Comparison of ENCODE assay signal across 8 cellular contexts in the genomic region with DNA sequence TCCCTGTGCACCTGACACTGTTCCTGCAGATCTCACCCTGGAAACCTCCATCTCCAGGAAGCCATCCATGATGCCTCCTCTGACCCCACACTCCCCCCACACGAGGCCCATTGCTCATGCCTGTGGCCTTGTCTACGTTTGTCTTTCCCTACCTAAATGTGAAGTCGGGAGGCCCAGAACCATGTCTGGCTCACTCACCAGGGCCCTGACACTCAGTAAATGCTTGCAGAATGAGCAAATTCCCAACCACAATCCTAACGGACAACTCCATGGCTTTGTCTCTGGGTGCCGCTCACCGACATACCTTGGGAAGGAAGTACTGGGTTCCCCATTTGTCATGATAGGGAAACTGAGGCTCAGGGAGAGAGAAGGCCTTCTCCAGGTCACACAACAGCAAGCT. TPM values are rescaled to one million over a fixed set of nuclear protein-coding genes. Genes with fewer than 3 reads are reported as not detected.
DNase-seq lines count a peak whose midpoint lies in the region; ATAC-seq, FAIRE-seq and TF ChIP-seq lines count a peak whose summit lies in the region.

No MANE protein-coding gene starts in this region.

- H3K36me3 ChIP-seq in left lung (peaks cover 0 to 55% of the 10 kb centered on the region in 2 donors), suprapubic skin (peaks cover 29% of the 10 kb centered on the region), small intestine (ENCODE audit: control insufficient read depth in 2 of 2, insufficient read depth in 2 of 2, low read length in 2 of 2) (peaks cover 4% of the 10 kb centered on the region in 2 donors), mesendoderm (ENCODE audit: control insufficient read depth, insufficient read depth, low read length) (peaks cover 6% of the 10 kb centered on the region)

- no peak for TF ChIP-seq EP300 in suprapubic skin (IDR thresholded peaks at IDR 0.05)

- H3K27me3 ChIP-seq in left lung (no peaks in the 10 kb centered on the region), suprapubic skin (no peaks in the 10 kb centered on the region), small intestine (ENCODE audit: control insufficient read depth in 2 of 2, insufficient read depth in 2 of 2, low read length in 2 of 2) (no peaks in the 10 kb centered on the region), mesendoderm (ENCODE audit: insufficient read depth, low read length, poor library complexity) (no peaks in the 10 kb centered on the region)

- no peak overlapping the region for H4K8ac ChIP-seq in mesendoderm (ENCODE audit: low read depth, low read length)

- H2BK5ac ChIP-seq in mesendoderm (ENCODE audit: low read length) = no peak overlapping the region

- H3K4me1 ChIP-seq in left lung (peaks cover 20 to 100% of the 10 kb centered on the region in 2 donors), suprapubic skin (peaks cover 97% of the 10 kb centered on the region), small intestine (ENCODE audit: control insufficient read depth in 2 of 2, insufficient read depth in 1 of 2, low read depth in 1 of 2, low read length in 1 of 2) (peaks cover 0 to 6% of the 10 kb centered on the region in 2 donors), mesendoderm (ENCODE audit: control insufficient read depth, low read depth, low read length) (peaks cover 11% of the 10 kb centered on the region)

- TF ChIP-seq CTCF in left lung (IDR thresholded peaks at IDR 0.05) (no peak), suprapubic skin (IDR thresholded peaks at IDR 0.05) (no peak)

- H3K9me3 ChIP-seq in left lung (no peaks in the 10 kb centered on the region), suprapubic skin (no peaks in the 10 kb centered on the region), small intestine (ENCODE audit: control insufficient read depth, low read depth) (no peaks in the 10 kb centered on the region)

- no peak overlapping the region for H3K9ac ChIP-seq in mesendoderm (ENCODE audit: low read length)

- H3K18ac ChIP-seq in mesendoderm (ENCODE audit: low read length) = no peak overlapping the region

- peak overlapping the region; percentile 72 for H3K4me3 Mint-ChIP-seq in activated CD4-positive, alpha-beta T cell treated with anti-CD3 and anti-CD28 coated beads, Interleukin-2, amount 10 ng/mL, durations not matched to agents 7 days and 5 days
- peak overlapping the region; percentile 75 for H3K4me3 Mint-ChIP-seq in activated T-helper 2 cell treated with anti-CD3 and anti-CD28 coated beads, Interferon-gamma antibody, Interleukin-2, Interleukin-4, amounts not matched to agents 10 μg/mL and 5 μg/mL and 100 μg/mL, durations not matched to agents 14 hours and 24 hours and 36 hours (ENCODE audit: low read depth)

- peak overlapping the region; percentile 72 to 89 for H3K27ac ChIP-seq in left lung
- peak overlapping the region; percentile 82 for H3K27ac ChIP-seq in suprapubic skin
- H3K27ac ChIP-seq in small intestine (ENCODE audit: low read depth in 1 of 2, low read length in 1 of 2) = peak overlapping the region in 1 of 2 donors; percentile 71
- no peak overlapping the region for H3K27ac ChIP-seq in mesendoderm (ENCODE audit: low read depth, low read length)

- no peak overlapping the region for H3K4ac ChIP-seq in mesendoderm (ENCODE audit: low read depth, low read length)

- no peak overlapping the region for H3K23ac ChIP-seq in mesendoderm (ENCODE audit: low read length)

- no peak overlapping the region for H3K4me2 ChIP-seq in mesendoderm (ENCODE audit: low read length)

- no peak for FAIRE-seq in small intestine (lab: Jason Lieb, UNC)

- TF ChIP-seq POLR2A in suprapubic skin (IDR thresholded peaks at IDR 0.05) = no peak

- no peak overlapping the region for H2BK120ac ChIP-seq in mesendoderm (ENCODE audit: low read depth, low read length)

- H3K79me1 ChIP-seq in mesendoderm (ENCODE audit: low read length) = peaks cover 38% of the 10 kb centered on the region

- intact Hi-C loops in activated T-helper 2 cell treated with anti-CD3 and anti-CD28 coated beads, Interferon-gamma antibody, Interleukin-2, Interleukin-4, amounts not matched to agents 10 μg/mL and 5 μg/mL and 100 μg/mL, durations not matched to agents 14 hours and 24 hours and 36 hours (cut with micrococcal nuclease) = loop anchor here (2.0 kb wide), 2 partner anchors 25 to 33 kb away; partner anchors contain the start of gene UBE2V1
- intact Hi-C loops in left lung (cut with DNase I) = no loop called here

- no peak overlapping the region for H2BK15ac ChIP-seq in mesendoderm (replicated peaks; ENCODE audit: low read depth)

- H2AK5ac ChIP-seq in mesendoderm (ENCODE audit: low read length) = no peak overlapping the region

- POLR2A ChIA-PET in activated CD4-positive, alpha-beta T cell treated with anti-CD3 and anti-CD28 coated beads, Interleukin-2, amount 10 ng/mL, durations not matched to agents 7 days and 5 days (lab: Charles Lee) = no interaction called here

- no peaks in the 10 kb centered on the region for H3K27me3 Mint-ChIP-seq in activated CD4-positive, alpha-beta T cell treated with anti-CD3 and anti-CD28 coated beads, Interleukin-2, amount 10 ng/mL, durations not matched to agents 7 days and 5 days
- H3K27me3 Mint-ChIP-seq in activated T-helper 2 cell treated with anti-CD3 and anti-CD28 coated beads, Interferon-gamma antibody, Interleukin-2, Interleukin-4, amounts not matched to agents 10 μg/mL and 5 μg/mL and 100 μg/mL, durations not matched to agents 14 hours and 24 hours and 36 hours (ENCODE audit: low read depth) = no peaks in the 10 kb centered on the region

- ATAC-seq in left lung = no peak
- ATAC-seq in GM21737 (IDR thresholded peaks at IDR 0.05; ENCODE audit: unreplicated experiment) = no peak

- peak overlapping the region; percentile 98 for H3K27ac Mint-ChIP-seq in activated CD4-positive, alpha-beta T cell treated with anti-CD3 and anti-CD28 coated beads, Interleukin-2, amount 10 ng/mL, durations not matched to agents 7 days and 5 days
- peak overlapping the region; percentile 96 for H3K27ac Mint-ChIP-seq in activated T-helper 2 cell treated with anti-CD3 and anti-CD28 coated beads, Interferon-gamma antibody, Interleukin-2, Interleukin-4, amounts not matched to agents 10 μg/mL and 5 μg/mL and 100 μg/mL, durations not matched to agents 14 hours and 24 hours and 36 hours

- peaks cover 50% of the 10 kb centered on the region for H3K36me3 Mint-ChIP-seq in activated CD4-positive, alpha-beta T cell treated with anti-CD3 and anti-CD28 coated beads, Interleukin-2, amount 10 ng/mL, durations not matched to agents 7 days and 5 days (ENCODE audit: low read depth)
- H3K36me3 Mint-ChIP-seq in activated T-helper 2 cell treated with anti-CD3 and anti-CD28 coated beads, Interferon-gamma antibody, Interleukin-2, Interleukin-4, amounts not matched to agents 10 μg/mL and 5 μg/mL and 100 μg/mL, durations not matched to agents 14 hours and 24 hours and 36 hours (ENCODE audit: low read depth) = peaks cover 63% of the 10 kb centered on the region

- DNase-seq in activated CD4-positive, alpha-beta T cell treated with anti-CD3 and anti-CD28 coated beads, Interleukin-2, amount 10 ng/mL, durations not matched to agents 7 days and 5 days = no peak
- DNase-seq in activated CD4-positive, alpha-beta T cell treated with anti-CD3 and anti-CD28 coated beads for 48 hours = no peak
- DNase-seq in activated T-helper 2 cell treated with anti-CD3 and anti-CD28 coated beads, Interferon-gamma antibody, Interleukin-2, Interleukin-4, amounts not matched to agents 10 μg/mL and 5 μg/mL and 100 μg/mL, durations not matched to agents 14 hours and 24 hours and 36 hours (ENCODE audit: low spot score) = no peak
- DNase-seq in left lung (peak in 1 of 2 donors; percentile 4), suprapubic skin (ENCODE audit: low spot score in 2 of 2) (no peak), small intestine (no peak), mesendoderm (no peak)

- 87% methylated on average over 6 of the region's 6 CpGs for WGBS in suprapubic skin
- 87 to 92% (median 90%) methylated on average over 6 of the region's 6 CpGs for WGBS in small intestine, 3 donors
- WGBS in mesendoderm (ENCODE audit: extremely low coverage, insufficient coverage, low lambda C conversion rate) = no CpG with 5 or more reads among the region's 6 CpGs

- no peak overlapping the region for H4K5ac ChIP-seq in mesendoderm (ENCODE audit: low read length)

- H3K56ac ChIP-seq in mesendoderm (ENCODE audit: low read length) = no peak overlapping the region

- no peaks in the 10 kb centered on the region for H3K9me3 Mint-ChIP-seq in activated CD4-positive, alpha-beta T cell treated with anti-CD3 and anti-CD28 coated beads, Interleukin-2, amount 10 ng/mL, durations not matched to agents 7 days and 5 days
- H3K9me3 Mint-ChIP-seq in activated T-helper 2 cell treated with anti-CD3 and anti-CD28 coated beads, Interferon-gamma antibody, Interleukin-2, Interleukin-4, amounts not matched to agents 10 μg/mL and 5 μg/mL and 100 μg/mL, durations not matched to agents 14 hours and 24 hours and 36 hours = no peaks in the 10 kb centered on the region

- H3K4me3 ChIP-seq in left lung = no peak overlapping the region
- H3K4me3 ChIP-seq in suprapubic skin = no peak overlapping the region
- no peak overlapping the region for H3K4me3 ChIP-seq in small intestine (ENCODE audit: low read depth in 1 of 2, low read length in 2 of 2)
- no peak overlapping the region for H3K4me3 ChIP-seq in mesendoderm (ENCODE audit: low read length)

- H3K79me2 ChIP-seq in mesendoderm (ENCODE audit: control insufficient read depth, insufficient read depth, low read length) = peaks cover 68% of the 10 kb centered on the region

- H3K4me1 Mint-ChIP-seq in activated CD4-positive, alpha-beta T cell treated with anti-CD3 and anti-CD28 coated beads, Interleukin-2, amount 10 ng/mL, durations not matched to agents 7 days and 5 days = peaks cover 71% of the 10 kb centered on the region
- H3K4me1 Mint-ChIP-seq in activated T-helper 2 cell treated with anti-CD3 and anti-CD28 coated beads, Interferon-gamma antibody, Interleukin-2, Interleukin-4, amounts not matched to agents 10 μg/mL and 5 μg/mL and 100 μg/mL, durations not matched to agents 14 hours and 24 hours and 36 hours (ENCODE audit: low read depth) = peaks cover 48% of the 10 kb centered on the region

- CTCF ChIA-PET in activated CD4-positive, alpha-beta T cell treated with anti-CD3 and anti-CD28 coated beads, Interleukin-2, amount 10 ng/mL, durations not matched to agents 7 days and 5 days (lab: Charles Lee) = interaction anchor here (1.7 kb wide), 1 partner anchor 20 kb away, joined by 5 read pairs; no protein-coding TSS in a partner anchor

RNA-seq across cellular contexts. Expression of gene PEDS1, which starts 7.3 kb away (rescaled TPM):
- 10 to 100 TPM; 27.9 to 31.3 TPM for total RNA-seq in activated CD4-positive, alpha-beta T cell treated with anti-CD3 and anti-CD28 coated beads, Interleukin-2, amount 10 ng/mL, durations not matched to agents 7 days and 5 days
- total RNA-seq in activated T-helper 2 cell treated with anti-CD3 and anti-CD28 coated beads, Interferon-gamma antibody, Interleukin-2, Interleukin-4, amounts not matched to agents 10 μg/mL and 5 μg/mL and 100 μg/mL, durations not matched to agents 14 hours and 24 hours and 36 hours = 26.5 and 29.5 TPM in 2 replicates
- total RNA-seq in left lung = 10 to 100 TPM; 37.9 to 39.9 TPM
- total RNA-seq in suprapubic skin = 10 to 100 TPM; 30.5 to 82.2 (median 57.3) TPM
- polyA plus RNA-seq in small intestine = 10 to 100 TPM; 16.8 to 33.5 (median 20.8) TPM
- 59.8 TPM for polyA plus RNA-seq in mesendoderm (2013, experiment 1 of 2)
- 57.8 TPM for polyA plus RNA-seq in mesendoderm (2013, experiment 2 of 2)

RNA-seq across cellular contexts. Expression of gene UBE2V1, which starts 33.3 kb away (rescaled TPM):
- total RNA-seq in activated CD4-positive, alpha-beta T cell treated with anti-CD3 and anti-CD28 coated beads, Interleukin-2, amount 10 ng/mL, durations not matched to agents 7 days and 5 days = 100 to 1,000 TPM; 111 to 144 TPM
- total RNA-seq in activated T-helper 2 cell treated with anti-CD3 and anti-CD28 coated beads, Interferon-gamma antibody, Interleukin-2, Interleukin-4, amounts not matched to agents 10 μg/mL and 5 μg/mL and 100 μg/mL, durations not matched to agents 14 hours and 24 hours and 36 hours = 158 and 174 TPM in 2 replicates
- total RNA-seq in left lung (10 to 100 TPM; 72.6 to 74.6 TPM), suprapubic skin (100 to 1,000 TPM in 2 of 4 donors, 10 to 100 TPM in 2; 80.5 to 162 (median 99.0) TPM)
- polyA plus RNA-seq in small intestine = 10 to 100 TPM; 72.7 to 83.4 (median 77.3) TPM
- 280 TPM for polyA plus RNA-seq in mesendoderm (2013, experiment 1 of 2)
- polyA plus RNA-seq in mesendoderm (2013, experiment 2 of 2) = 273 TPM

RNA-seq across cellular contexts. Expression of gene CEBPB, which starts 44.4 kb away (rescaled TPM):
- total RNA-seq in activated CD4-positive, alpha-beta T cell treated with anti-CD3 and anti-CD28 coated beads, Interleukin-2, amount 10 ng/mL, durations not matched to agents 7 days and 5 days = 10 to 100 TPM; 17.9 to 24.1 TPM
- total RNA-seq in activated T-helper 2 cell treated with anti-CD3 and anti-CD28 coated beads, Interferon-gamma antibody, Interleukin-2, Interleukin-4, amounts not matched to agents 10 μg/mL and 5 μg/mL and 100 μg/mL, durations not matched to agents 14 hours and 24 hours and 36 hours = 36.2 and 36.4 TPM in 2 replicates
- total RNA-seq in left lung (100 to 1,000 TPM; 133 to 266 TPM), suprapubic skin (10 to 100 TPM; 43.2 to 83.9 (median 69.2) TPM)
- 10 to 100 TPM in 2 of 3 donors, 1 to 10 TPM in 1; 7.6 to 21.1 (median 19.7) TPM for polyA plus RNA-seq in small intestine
- 22.5 TPM for polyA plus RNA-seq in mesendoderm (2013, experiment 1 of 2)
- 22.8 TPM for polyA plus RNA-seq in mesendoderm (2013, experiment 2 of 2)
